Comparison of ENCODE assay signal across 11 cellular contexts in genomic region chr3:169145551-169145950, GRCh38.
A peak's percentile ranks its signal among the peaks of the same experiment; 100 is the strongest.
DNase-seq lines count a peak whose midpoint lies in the region; ATAC-seq and TF ChIP-seq lines count a peak whose summit lies in the region.
"Had no signal": no experiment of that assay in that cellular context is flagged by ENCODE, and none has a peak within 500 bp of the region (broad histone marks: within the 10 kb centered on the region; RNA-seq: fewer than 3 reads in every experiment).

No MANE protein-coding gene starts in this region.

- H3K4me1 Mint-ChIP-seq in activated naive CD4-positive, alpha-beta T cell treated with anti-CD3 and anti-CD28 coated beads, Interleukin-2, amount 10 ng/mL, durations not matched to agents 7 days and 5 days: peaks cover 23% of the 10 kb centered on the region
- peaks cover 18% of the 10 kb centered on the region for H3K4me1 Mint-ChIP-seq in activated CD4-positive, alpha-beta T cell treated with anti-CD3 and anti-CD28 coated beads, Interleukin-2, amount 10 ng/mL, durations not matched to agents 24 days and 14 days

- no peak for ATAC-seq in mucosa of descending colon
- ATAC-seq: GM12878 had no signal

- H3K36me3 ChIP-seq in mucosa of descending colon (ENCODE audit: low read depth): no peaks in the 10 kb centered on the region
- H3K36me3 ChIP-seq in transverse colon: no peaks in the 10 kb centered on the region

- peaks cover 56% of the 10 kb centered on the region for H3K27me3 Mint-ChIP-seq in activated naive CD4-positive, alpha-beta T cell treated with anti-CD3 and anti-CD28 coated beads, Interleukin-2, amount 10 ng/mL, durations not matched to agents 7 days and 5 days
- peaks cover 66% of the 10 kb centered on the region for H3K27me3 Mint-ChIP-seq in activated CD4-positive, alpha-beta T cell treated with anti-CD3 and anti-CD28 coated beads, Interleukin-2, amount 10 ng/mL, durations not matched to agents 24 days and 14 days

- TF ChIP-seq POLR2A in transverse colon (IDR thresholded peaks at IDR 0.05): no peak

- H3K27ac Mint-ChIP-seq in activated naive CD4-positive, alpha-beta T cell treated with anti-CD3 and anti-CD28 coated beads, Interleukin-2, amount 10 ng/mL, durations not matched to agents 7 days and 5 days: peak overlapping the region; percentile 52
- H3K27ac Mint-ChIP-seq in activated CD4-positive, alpha-beta T cell treated with anti-CD3 and anti-CD28 coated beads, Interleukin-2, amount 10 ng/mL, durations not matched to agents 24 days and 14 days: no peak overlapping the region

- in situ Hi-C loops in transverse colon (cut with MboI; ENCODE audit: low pct_ligation_motif_present in 1 of 4, low pct_unique_long_range_greater_than_20kb in 1 of 4, low sequenced_read_pairs in 3 of 4): loop anchor here in 2 of 4 donors (25.0 kb wide), 1 partner anchor 517 kb away; the partner anchor contains the start of gene MECOM (in 2 of the 2)

- H3K27ac ChIP-seq in transverse colon: peak overlapping the region; percentile 84 to 90 (median 88)

- TF ChIP-seq CTCF in mucosa of descending colon (IDR thresholded peaks at IDR 0.05) (no peak), transverse colon (IDR thresholded peaks at IDR 0.05) (no peak)

- no peak overlapping the region for H3K4me3 Mint-ChIP-seq in activated naive CD4-positive, alpha-beta T cell treated with anti-CD3 and anti-CD28 coated beads, Interleukin-2, amount 10 ng/mL, durations not matched to agents 7 days and 5 days
- no peak overlapping the region for H3K4me3 Mint-ChIP-seq in activated CD4-positive, alpha-beta T cell treated with anti-CD3 and anti-CD28 coated beads, Interleukin-2, amount 10 ng/mL, durations not matched to agents 24 days and 14 days

- H3K9me3 ChIP-seq in mucosa of descending colon: no peaks in the 10 kb centered on the region
- no peaks in the 10 kb centered on the region for H3K9me3 ChIP-seq in transverse colon

- CTCF ChIA-PET in activated naive CD4-positive, alpha-beta T cell treated with anti-CD3 and anti-CD28 coated beads, Interleukin-2, amount 10 ng/mL, durations not matched to agents 7 days and 5 days (lab: Charles Lee): interaction anchor here (0.6 to 5.2 kb wide), 3 partner anchors 245 to 523 kb away, joined by 3 to 50 read pairs (median 3); no protein-coding TSS in a partner anchor

- H3K27me3 ChIP-seq in transverse colon: peaks cover 69% of the 10 kb centered on the region

- H3K4me3 ChIP-seq in mucosa of descending colon: peak overlapping the region; percentile 31
- H3K4me3 ChIP-seq in transverse colon: peak overlapping the region in 3 of 4 donors; percentile 36 to 64 (median 59)
- H3K4me3 ChIP-seq: GM12878 had no signal

- no peak for TF ChIP-seq EP300 in transverse colon (IDR thresholded peaks at IDR 0.05; ENCODE audit: low read depth)

- DNase-seq in activated naive CD4-positive, alpha-beta T cell treated with anti-CD3 and anti-CD28 coated beads, Interleukin-2, amount 10 ng/mL, durations not matched to agents 7 days and 5 days: no peak
- DNase-seq in activated naive CD4-positive, alpha-beta T cell treated with anti-CD3 and anti-CD28 coated beads, Interleukin-2, amount 50 U/mL, for 16 hours: no peak
- DNase-seq in dermis blood vessel endothelial cell (peak; percentile 41), mucosa of descending colon (no peak), transverse colon (no peak), cerebellum (ENCODE audit: low spot score) (no peak), NCI-H226 (no peak)
- DNase-seq in activated CD4-positive, alpha-beta T cell treated with anti-CD3 and anti-CD28 coated beads, Interleukin-2, amount 10 ng/mL, durations not matched to agents 24 days and 14 days: no peak
- DNase-seq: cortex of kidney; stimulated activated CD4-positive, alpha-beta T cell treated with anti-CD3 and anti-CD28 coated beads, Interleukin-2, amount 100 ng/mL, for 24 hours had no signal

- no peaks in the 10 kb centered on the region for H3K9me3 Mint-ChIP-seq in activated naive CD4-positive, alpha-beta T cell treated with anti-CD3 and anti-CD28 coated beads, Interleukin-2, amount 10 ng/mL, durations not matched to agents 7 days and 5 days
- no peaks in the 10 kb centered on the region for H3K9me3 Mint-ChIP-seq in activated CD4-positive, alpha-beta T cell treated with anti-CD3 and anti-CD28 coated beads, Interleukin-2, amount 10 ng/mL, durations not matched to agents 24 days and 14 days

- intact Hi-C loops in mucosa of descending colon (cut with DNase I, micrococcal nuclease): loop anchor here in 1 of 2 donors (10.0 kb wide), 2 partner anchors 129 to 519 kb away; partner anchors contain the start of gene MECOM
- intact Hi-C loops in transverse colon (cut with DNase I; ENCODE audit: low total_unique reads): loop anchor here (5.0 kb wide), 1 partner anchor 517 kb away; the partner anchor contains the start of gene MECOM
- intact Hi-C loops in activated CD4-positive, alpha-beta T cell treated with anti-CD3 and anti-CD28 coated beads, Interleukin-2, amount 10 ng/mL, durations not matched to agents 24 days and 14 days (cut with micrococcal nuclease): no loop called here

- H3K36me3 Mint-ChIP-seq in activated naive CD4-positive, alpha-beta T cell treated with anti-CD3 and anti-CD28 coated beads, Interleukin-2, amount 10 ng/mL, durations not matched to agents 7 days and 5 days: peaks cover 2% of the 10 kb centered on the region
- H3K36me3 Mint-ChIP-seq in activated CD4-positive, alpha-beta T cell treated with anti-CD3 and anti-CD28 coated beads, Interleukin-2, amount 10 ng/mL, durations not matched to agents 24 days and 14 days (ENCODE audit: low read depth): no peaks in the 10 kb centered on the region

- peaks cover 10% of the 10 kb centered on the region for H3K4me1 ChIP-seq in mucosa of descending colon (ENCODE audit: low read depth)
- H3K4me1 ChIP-seq in transverse colon: peaks cover 6 to 52% (median 21%) of the 10 kb centered on the region in 4 donors

- WGBS in transverse colon (ENCODE audit: low coverage in 1 of 2), 2 donors: 15 to 20% methylated on average over 3 of the region's 3 CpGs
